In genomic region chr4:3706111-3706511, GRCh38 we compare ENCODE assay signal across 17 cellular contexts.
A peak's percentile ranks its signal among the peaks of the same experiment; 100 is the strongest.
DNase-seq lines count a peak whose midpoint lies in the region; ATAC-seq and TF ChIP-seq lines count a peak whose summit lies in the region.
"Had no signal": no experiment of that assay in that cellular context is flagged by ENCODE, and none has a peak within 500 bp of the region (broad histone marks: within the 10 kb centered on the region; RNA-seq: fewer than 3 reads in every experiment).

No MANE protein-coding gene starts in this region.

- H3K36me3 ChIP-seq in BE2C (no peaks in the 10 kb centered on the region), left lung (no peaks in the 10 kb centered on the region)
- no peaks in the 10 kb centered on the region for H3K36me3 ChIP-seq in BLaER1 treated with 17β-estradiol and CSF1 and Interleukin-3, amounts not matched to agents 10 nM and 100 nM

- ATAC-seq in left lung (no peak), HG02981 (IDR thresholded peaks at IDR 0.05; ENCODE audit: unreplicated experiment) (no peak), HG03196 (IDR thresholded peaks at IDR 0.05; ENCODE audit: unreplicated experiment) (no peak)
- ATAC-seq: CD8-positive, alpha-beta T cell; GM12878 had no signal

- H3K27ac ChIP-seq in BLaER1 treated with 17β-estradiol and CSF1 and Interleukin-3, amounts not matched to agents 10 nM and 100 nM: no peak overlapping the region
- H3K27ac ChIP-seq in left lung: no peak overlapping the region

- DNase-seq in BE2C: peak; percentile 1
- peak; percentile 8 to 45 for DNase-seq in left lung
- peak; percentile 56 for DNase-seq in posterior vena cava (ENCODE audit: low spot score)
- DNase-seq in RPMI8226: no peak
- DNase-seq: DND-41, Karpas-422, MV-4-11, NCI-H1105 treated with DMSO at 0.1 percent for 48 hours, NCI-H2029 treated with DMSO at 0.1 percent for 48 hours, NCI-H226, NCI-H510A treated with DMSO at 0.1 percent for 48 hours, SHP77 treated with DMSO at 0.1 percent for 48 hours had no signal

- peaks cover 0 to 29% (median 0%) of the 10 kb centered on the region in 11 experiments; a peak in 4 of 22 replicates for H4K20me1 ChIP-seq in BLaER1 treated with 17β-estradiol and CSF1 and Interleukin-3, amounts not matched to agents 10 nM and 100 nM

- intact Hi-C loops in left lung (cut with DNase I): no loop called here
- intact Hi-C loops in posterior vena cava (cut with DNase I): no loop called here

- H3K4me2 ChIP-seq in BLaER1 treated with 17β-estradiol and CSF1 and Interleukin-3, amounts not matched to agents 10 nM and 100 nM: peak overlapping the region in 9 of 11 experiments; percentile 24 to 98 (median 91); a peak in 13 of 22 replicates

- H3K9me3 ChIP-seq in BE2C (no peaks in the 10 kb centered on the region), left lung (no peaks in the 10 kb centered on the region)
- no peaks in the 10 kb centered on the region for H3K9me3 ChIP-seq in BLaER1 treated with 17β-estradiol and CSF1 and Interleukin-3, amounts not matched to agents 10 nM and 100 nM (replicated peaks in 1 of 11)

- 0 out of 22 replicates have a peak overlapping the region, but pooled peaks of 1 of the 11 experiments have one; percentile 21 for H3K9ac ChIP-seq in BLaER1 treated with 17β-estradiol and CSF1 and Interleukin-3, amounts not matched to agents 10 nM and 100 nM

- no peak overlapping the region for H3K4me3 ChIP-seq in BE2C (ENCODE audit: low read depth, low read length)
- no peak overlapping the region for H3K4me3 ChIP-seq in BLaER1 treated with 17β-estradiol and CSF1 and Interleukin-3, amounts not matched to agents 10 nM and 100 nM
- no peak overlapping the region for H3K4me3 ChIP-seq in left lung
- H3K4me3 ChIP-seq: GM12878 had no signal

- TF ChIP-seq CTCF in BE2C (IDR thresholded peaks at IDR 0.05; ENCODE audit: low read depth, low read length) (no peak), left lung (IDR thresholded peaks at IDR 0.05) (no peak)

- H3K27me3 ChIP-seq in BE2C: no peaks in the 10 kb centered on the region
- peaks cover 0 to 14% (median 9%) of the 10 kb centered on the region in 11 experiments; a peak in 8 of 22 replicates for H3K27me3 ChIP-seq in BLaER1 treated with 17β-estradiol and CSF1 and Interleukin-3, amounts not matched to agents 10 nM and 100 nM
- peaks cover 11 to 85% of the 10 kb centered on the region in 2 donors for H3K27me3 ChIP-seq in left lung

- H3K4me1 ChIP-seq in BE2C (peaks cover 19% of the 10 kb centered on the region), left lung (no peaks in the 10 kb centered on the region)
- H3K4me1 ChIP-seq in BLaER1 treated with 17β-estradiol and CSF1 and Interleukin-3, amounts not matched to agents 10 nM and 100 nM: peaks cover 48 to 77% (median 63%) of the 10 kb centered on the region in 10 experiments
